Comparison of ENCODE assay signal across 34 cellular contexts in genomic region chr10:97325754-97326153, GRCh38. TPM values are rescaled to one million over a fixed set of nuclear protein-coding genes. Genes with fewer than 3 reads are reported as not detected.
DNase-seq lines count a peak whose midpoint lies in the region; FAIRE-seq and TF ChIP-seq lines count a peak whose summit lies in the region.
"Had no signal": no experiment of that assay in that cellular context is flagged by ENCODE, and none has a peak within 500 bp of the region (broad histone marks: within the 10 kb centered on the region; RNA-seq: fewer than 3 reads in every experiment).

No MANE protein-coding gene starts in this region.

- H3K27ac ChIP-seq in VCaP (peak overlapping the region; percentile 96; the same call in 1 of the 2 replicates), kidney (ENCODE audit: low read depth in 2 of 2, low read length in 2 of 2) (no peak overlapping the region)
- H3K27ac ChIP-seq: 22Rv1, adrenal gland, body of pancreas, hepatocyte, ovary, spleen, thoracic aorta had no signal

- H3K36me3 ChIP-seq in H7 (replicated peaks; ENCODE audit: control insufficient read depth, insufficient read depth, low read length), result peaks cover 4% of the 10 kb centered on the region
- no peaks in the 10 kb centered on the region for H3K36me3 ChIP-seq in kidney (ENCODE audit: control insufficient read depth in 1 of 2, insufficient read depth in 2 of 2, low read length in 2 of 2)
- H3K36me3 ChIP-seq: adrenal gland, ovary, thoracic aorta had no signal

- intact Hi-C loops in kidney (cut with DNase I), result no loop called here

- no peak for TF ChIP-seq CTCF in VCaP (conservative IDR thresholded peaks at IDR 0.05)
- TF ChIP-seq CTCF in kidney (IDR thresholded peaks at IDR 0.05; ENCODE audit: borderline replicate concordance, extremely low read depth, insufficient read depth), result no peak

- peaks cover 8% of the 10 kb centered on the region for H3K27me3 ChIP-seq in H7 (ENCODE audit: control insufficient read depth, insufficient read depth, low read length)
- H3K27me3 ChIP-seq: adrenal gland, body of pancreas, hepatocyte, ovary, spleen had no signal

- peak in 2 of 3 experiments; percentile 5 to 64 for DNase-seq in NCI-H1417 (lab: John Stamatoyannopoulos, UW)
- no peak for DNase-seq in NCI-H1417 treated with DMSO at 0.1 percent for 48 hours (lab: John Stamatoyannopoulos, UW)
- DNase-seq in H7, result peak; percentile 20
- peak; percentile 6 for DNase-seq in kidney
- no peak for DNase-seq in SW480 (ENCODE audit: low spot score)
- no peak for DNase-seq in stimulated activated CD4-positive, alpha-beta T cell treated with anti-CD3 and anti-CD28 coated beads, Interleukin-2, amount 100 ng/mL, for 48 hours
- no peak for DNase-seq in NK-92 treated with Interleukin-12 subunit alpha and Interleukin-12 subunit beta, amount 100 ng/mL, for 24 hours (lab: John Stamatoyannopoulos, UW)
- DNase-seq: activated CD4-positive, alpha-beta memory T cell treated with anti-CD3 and anti-CD28 coated beads for 36 hours; activated CD4-positive, CD25-positive, alpha-beta regulatory T cell treated with anti-CD3 and anti-CD28 coated beads, Interleukin-2, amount 50 U/mL, for 72 hours; activated CD8-positive, alpha-beta memory T cell treated with anti-CD3 and anti-CD28 coated beads, Interleukin-2, amount 50 U/mL, for 4 hours; activated naive CD4-positive, alpha-beta T cell treated with Interleukin-2 at 50 U/mL for 16 hours; adrenal gland; body of pancreas; C1 segment of cervical spinal cord; DMS79; HCEC 1CT; Kasumi-1; NCI-H1694; NCI-H526; ovary; right cardiac atrium; SK-N-SH; spleen; stimulated activated CD4-positive, alpha-beta T cell treated with anti-CD3 and anti-CD28 coated beads, Interleukin-2, amount 100 ng/mL, for 24 hours; stimulated activated CD8-positive, alpha-beta memory T cell treated with anti-CD3 and anti-CD28 coated beads, Interleukin-4, amount 100 ng/mL, for 48 hours; T-helper 17 cell had no signal

- no peak for FAIRE-seq in kidney (lab: Jason Lieb, UNC)
- FAIRE-seq: frontal cortex, G401.6, TTC549, urothelium cell line had no signal

- H3K4me1 ChIP-seq in kidney (ENCODE audit: control insufficient read depth in 1 of 2, insufficient read depth in 1 of 2, low read depth in 1 of 2, low read length in 2 of 2), result peaks cover 5 to 6% of the 10 kb centered on the region in 2 donors

- no peak overlapping the region for H3K9ac ChIP-seq in kidney (ENCODE audit: low read length in 2 of 2)
- H3K9ac ChIP-seq: SK-N-SH had no signal

- H3K9me3 ChIP-seq in kidney (ENCODE audit: control insufficient read depth in 1 of 2, low read length in 2 of 2), result no peaks in the 10 kb centered on the region
- H3K9me3 ChIP-seq: adrenal gland, body of pancreas, ovary, SK-N-SH, spleen, thoracic aorta had no signal

- no peak overlapping the region for H3K4me3 ChIP-seq in H7 (ENCODE audit: insufficient read depth, low read depth, low read length)
- no peak overlapping the region for H3K4me3 ChIP-seq in kidney (ENCODE audit: low read length in 2 of 2)
- H3K4me3 ChIP-seq: adrenal gland, body of pancreas, hepatocyte, ovary, spleen, thoracic aorta had no signal

RNA-seq across cellular contexts. Expression of gene FRAT1, which starts 6.7 kb away (rescaled TPM):
- total RNA-seq in H7 (2014; rRNA removed; shearing (Covaris generic)), result 5.2 and 6.2 TPM in 2 replicates
- 7.0 TPM for total RNA-seq in kidney
- polyA plus RNA-seq in kidney (ENCODE audit: insufficient read depth, low read depth, low replicate concordance), result 2.1 TPM

RNA-seq across cellular contexts. Expression of gene FRAT2, which starts 8.8 kb away (rescaled TPM):
- total RNA-seq in H7 (2014; rRNA removed; shearing (Covaris generic)), result 46.8 and 67.0 TPM in 2 replicates
- 16.8 TPM for total RNA-seq in kidney
- polyA plus RNA-seq in kidney (ENCODE audit: insufficient read depth, low read depth, low replicate concordance), result 5.4 TPM

RNA-seq across cellular contexts. Expression of gene ARHGAP19, which starts 33.3 kb away (rescaled TPM):
- 38.7 and 54.0 TPM in 2 replicates for total RNA-seq in H7 (2014; rRNA removed; shearing (Covaris generic))
- total RNA-seq in kidney, result 10.6 TPM
- 5.3 TPM for polyA plus RNA-seq in kidney (ENCODE audit: insufficient read depth, low read depth, low replicate concordance)

Comparison
In these comparisons a context has a peak if more than half of its experiments do, and no peak if none do; other contexts are left out.
1. DNase-seq: peak in NCI-H1417 (2 of 3), H7 (single experiment) and kidney (single experiment); none in NCI-H1417 treated with DMSO at 0.1 percent for 48 hours (single experiment), SW480 (single experiment), stimulated activated CD4-positive, alpha-beta T cell treated with anti-CD3 and anti-CD28 coated beads, Interleukin-2, amount 100 ng/mL, for 48 hours (0 of 2) and NK-92 treated with Interleukin-12 subunit alpha and Interleukin-12 subunit beta, amount 100 ng/mL, for 24 hours (single experiment).